14 cellular contexts compared by ENCODE assay signal in genomic region chr1:42430751-42431150, GRCh38. TPM values are rescaled to one million over a fixed set of nuclear protein-coding genes. Genes with fewer than 3 reads are reported as not detected.
"Had no signal": no experiment of that assay in that cellular context is flagged by ENCODE, and none has a peak within 500 bp of the region (broad histone marks: within the 10 kb centered on the region; RNA-seq: fewer than 3 reads in every experiment).

No MANE protein-coding gene starts in this region.

- H3K9me3 ChIP-seq: esophagus squamous epithelium, pancreas, tibial artery, vagina had no signal

- H3K36me3 ChIP-seq: cardiac muscle cell, esophagus squamous epithelium, pancreas, tibial artery, vagina had no signal

- DNase-seq: activated CD4-positive, alpha-beta T cell treated with anti-CD3 and anti-CD28 coated beads for 1 hour; activated CD4-positive, alpha-beta T cell treated with anti-CD3 and anti-CD28 coated beads, Interleukin-2, amount 50 U/mL, for 48 hours; activated effector memory CD4-positive, alpha-beta T cell treated with Interleukin-2 at 50 U/mL for 16 hours; activated naive CD4-positive, alpha-beta T cell treated with anti-CD3 and anti-CD28 coated beads, Interleukin-2, amount 50 U/mL, for 16 hours; activated T-cell treated with anti-CD3 and anti-CD28 coated beads, Interleukin-2, amount 50 U/mL, for 4 hours; esophagus squamous epithelium; hypothalamus; pancreas; stimulated activated CD4-positive, alpha-beta T cell treated with anti-CD3 and anti-CD28 coated beads, Interleukin-1b, Interleukin-23, amount 100 ng/mL, for 48 hours; T-cell; T-helper 9 cell; tibial artery had no signal

- H3K4me1 ChIP-seq: esophagus squamous epithelium, pancreas, tibial artery, vagina had no signal

- ATAC-seq: activated T-cell treated with anti-CD3 and anti-CD28 coated beads, Interleukin-2, amount 50 U/mL, for 4 hours; pancreas; T-cell had no signal

- H3K27me3 ChIP-seq: cardiac muscle cell, esophagus squamous epithelium, pancreas, tibial artery, vagina had no signal

- H3K4me3 ChIP-seq: cardiac muscle cell, esophagus squamous epithelium, pancreas, tibial artery, vagina had no signal

- H3K27ac ChIP-seq: cardiac muscle cell, esophagus squamous epithelium, pancreas, tibial artery, vagina had no signal

RNA-seq across cellular contexts. Expression of gene ZMYND12, which starts 25.1 kb away (rescaled TPM):
- total RNA-seq: vagina had no signal
